ENCODE assay signal across 8 cellular contexts in the genomic region with DNA sequence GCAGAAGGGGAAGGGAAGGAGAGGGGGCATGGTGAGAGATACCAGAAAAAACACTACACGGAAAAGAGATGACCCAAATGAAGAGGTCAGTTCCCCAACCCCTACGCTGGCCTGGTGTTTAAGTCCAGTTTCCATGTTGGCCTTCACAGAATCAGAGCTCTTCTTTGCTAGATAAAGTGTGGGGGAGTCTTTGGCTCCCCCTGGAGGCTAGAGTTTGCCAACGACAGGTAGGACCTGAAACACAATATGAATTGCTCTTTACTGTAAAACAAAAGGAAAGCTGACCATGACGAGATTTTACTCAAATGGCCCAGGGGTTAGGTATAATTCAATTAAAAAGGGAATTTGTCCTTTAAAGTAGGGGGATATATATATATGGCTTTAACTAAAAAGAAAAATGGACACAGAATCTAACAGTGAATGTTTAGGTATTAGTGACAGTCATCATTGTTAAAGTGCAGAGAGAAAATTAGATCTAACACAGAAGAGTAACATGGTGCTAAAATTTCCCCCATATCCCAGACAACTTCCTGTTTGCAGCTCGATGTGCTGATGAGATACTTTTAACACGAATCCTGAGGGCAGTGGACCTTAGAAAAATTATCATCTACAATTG.
A peak's percentile ranks its signal among the peaks of the same experiment; 100 is the strongest.
DNase-seq lines count a peak whose midpoint lies in the region; TF ChIP-seq lines count a peak whose summit lies in the region.

No MANE protein-coding gene starts in this region.

- CTCF ChIA-PET in HEK293 (lab: Yijun Ruan, JAX) = interaction anchor here (0.5 to 3.2 kb wide), 44 partner anchors 9 to 893 kb away, joined by 3 to 26 read pairs (median 4); no protein-coding TSS in a partner anchor

- no peaks in the 10 kb centered on the region for H3K36me3 ChIP-seq in HEK293 (ENCODE audit: control insufficient read depth in 2 of 2, insufficient read depth in 1 of 2, low read length in 2 of 2)
- no peaks in the 10 kb centered on the region for H3K36me3 ChIP-seq in thyroid gland

- POLR2A ChIA-PET in HEK293 (lab: Yijun Ruan, JAX) = interaction anchor here (0.5 kb wide), 1 partner anchor 470 kb away, joined by 3 read pairs; no protein-coding TSS in a partner anchor

- TF ChIP-seq POLR2A in thyroid gland (IDR thresholded peaks at IDR 0.05) = no peak

- H3K9me3 ChIP-seq in HEK293 (ENCODE audit: control insufficient read depth, insufficient read depth, low read depth, low read length) = no peaks in the 10 kb centered on the region
- H3K9me3 ChIP-seq in thyroid gland = no peaks in the 10 kb centered on the region

- 0 out of 2 replicates have a peak, but pooled peaks have one; percentile 20 for TF ChIP-seq CTCF in HEK293 (tag by site-specific recombination; IDR thresholded peaks at IDR 0.05)
- TF ChIP-seq CTCF in thyroid gland (IDR thresholded peaks at IDR 0.05) = peak; percentile 56 to 80 (median 66)

- H3K4me3 ChIP-seq in HEK293 (ENCODE audit: low read depth, low read length) = no peak overlapping the region
- no peak overlapping the region for H3K4me3 ChIP-seq in thyroid gland (replicated peaks in 1 of 3)

- H3K27ac ChIP-seq in HEK293 (ENCODE audit: extremely low read depth, low read depth, low read length) (no peak overlapping the region), thyroid gland (no peak overlapping the region)

- DNase-seq in NCI-H1417 (lab: John Stamatoyannopoulos, UW) (peak in 2 of 3 experiments; percentile 56 to 61), NCI-H1417 treated with DMSO at 0.1 percent for 48 hours (lab: John Stamatoyannopoulos, UW) (no peak), NCI-H2029 treated with DMSO at 0.1 percent for 48 hours (lab: John Stamatoyannopoulos, UW) (peak; percentile 2), dermis microvascular lymphatic vessel endothelial cell (ENCODE audit: low read depth in 2 of 2) (peak; percentile 73 to 75), mucosa of gallbladder (ENCODE audit: low spot score) (peak; percentile 61), thyroid gland (peak; percentile 63 to 70)
- peak; percentile 14 for DNase-seq in activated CD4-positive, CD25-positive, alpha-beta regulatory T cell treated with anti-CD3 and anti-CD28 coated beads, Interleukin-2, amount 50 U/mL, for 16 hours (ENCODE audit: low read depth, low spot score)

- H3K4me1 ChIP-seq in HEK293 (ENCODE audit: control insufficient read depth, insufficient read depth, low read length) (no peaks in the 10 kb centered on the region), thyroid gland (no peaks in the 10 kb centered on the region)

- 25 to 32% methylated on average over 6 of the region's 6 CpGs for WGBS in thyroid gland, 2 donors

- no peaks in the 10 kb centered on the region for H3K27me3 ChIP-seq in thyroid gland

- intact Hi-C loops in thyroid gland (cut with DNase I) = loop anchor here (5.0 kb wide), 1 partner anchor 438 kb away; no protein-coding TSS in a partner anchor

TF ChIP-seq in HEK293, 187 proteins besides CTCF, POLR2A, EP300 and RAD21:
- TF ChIP-seq, protein P1, sequence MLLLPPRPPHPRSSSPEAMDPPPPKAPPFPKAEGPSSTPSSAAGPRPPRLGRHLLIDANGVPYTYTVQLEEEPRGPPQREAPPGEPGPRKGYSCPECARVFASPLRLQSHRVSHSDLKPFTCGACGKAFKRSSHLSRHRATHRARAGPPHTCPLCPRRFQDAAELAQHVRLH (tag by site-specific recombination; IDR thresholded peaks at IDR 0.05) = no peak
- TF ChIP-seq ZNF654 (tag by site-specific recombination; IDR thresholded peaks at IDR 0.05; ENCODE audit: low read depth) = peak; percentile 58
